In genomic region chr9:121281614-121282291, GRCh38 we compare ENCODE assay signal across 3 cellular contexts.
TF ChIP-seq lines count a peak whose summit lies in the region.

No MANE protein-coding gene starts in this region.

TF ChIP-seq in SK-N-SH, 30 proteins besides CTCF, POLR2A, EP300 and RAD21 (continued from another document):
- no peak for TF ChIP-seq TAF1 (IDR thresholded peaks at IDR 0.05; ENCODE audit: borderline replicate concordance, low read depth, low read length)
- TF ChIP-seq FOXJ3 (CRISPR knock-in tag; IDR thresholded peaks at IDR 0.05) = no peak
- 0 out of 2 replicates have a peak, but pooled peaks have one; percentile 36 for TF ChIP-seq RXRA (IDR thresholded peaks at IDR 0.05; ENCODE audit: borderline replicate concordance, low read depth)
- TF ChIP-seq, protein P1, sequence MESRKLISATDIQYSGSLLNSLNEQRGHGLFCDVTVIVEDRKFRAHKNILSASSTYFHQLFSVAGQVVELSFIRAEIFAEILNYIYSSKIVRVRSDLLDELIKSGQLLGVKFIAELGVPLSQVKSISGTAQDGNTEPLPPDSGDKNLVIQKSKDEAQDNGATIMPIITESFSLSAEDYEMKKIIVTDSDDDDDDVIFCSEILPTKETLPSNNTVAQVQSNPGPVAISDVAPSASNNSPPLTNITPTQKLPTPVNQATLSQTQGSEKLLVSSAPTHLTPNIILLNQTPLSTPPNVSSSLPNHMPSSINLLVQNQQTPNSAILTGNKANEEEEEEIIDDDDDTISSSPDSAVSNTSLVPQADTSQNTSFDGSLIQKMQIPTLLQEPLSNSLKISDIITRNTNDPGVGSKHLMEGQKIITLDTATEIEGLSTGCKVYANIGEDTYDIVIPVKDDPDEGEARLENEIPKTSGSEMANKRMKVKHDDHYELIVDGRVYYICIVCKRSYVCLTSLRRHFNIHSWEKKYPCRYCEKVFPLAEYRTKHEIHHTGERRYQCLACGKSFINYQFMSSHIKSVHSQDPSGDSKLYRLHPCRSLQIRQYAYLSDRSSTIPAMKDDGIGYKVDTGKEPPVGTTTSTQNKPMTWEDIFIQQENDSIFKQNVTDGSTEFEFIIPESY (IDR thresholded peaks at IDR 0.05; ENCODE audit: borderline replicate concordance, low read depth) = no peak
- TF ChIP-seq PBX3 (IDR thresholded peaks at IDR 0.05) = no peak; the same call in 1 of the 2 replicates
- TF ChIP-seq MXI1 (IDR thresholded peaks at IDR 0.05; ENCODE audit: low read depth, low read length) = no peak
- TF ChIP-seq FOSL2 (IDR thresholded peaks at IDR 0.05; ENCODE audit: borderline replicate concordance, low read depth) = peak; percentile 83
- TF ChIP-seq RCOR1 (IDR thresholded peaks at IDR 0.05; ENCODE audit: low read length) = no peak
- TF ChIP-seq EZH2phosphoT487 (IDR thresholded peaks at IDR 0.05; ENCODE audit: borderline replicate concordance, low read depth) = no peak
- no peak for TF ChIP-seq ELF1 (IDR thresholded peaks at IDR 0.05)
- no peak for TF ChIP-seq NRF1 (IDR thresholded peaks at IDR 0.05; ENCODE audit: low read depth, low read length)
- TF ChIP-seq YY1 (IDR thresholded peaks at IDR 0.05; ENCODE audit: low read depth) = no peak
- no peak for TF ChIP-seq RFX5 (IDR thresholded peaks at IDR 0.05; ENCODE audit: low read length)

TF ChIP-seq in SK-N-SH treated with all-trans-retinoic acid at 6 μM for 48 hours, 23 proteins besides CTCF, POLR2A, EP300 and RAD21 (continued from another document):
- no peak for TF ChIP-seq POU6F1 (CRISPR knock-in tag; IDR thresholded peaks at IDR 0.05; ENCODE audit: borderline replicate concordance, low read depth)

TF ChIP-seq in HepG2, 621 proteins besides CTCF, POLR2A, EP300 and RAD21 (continued from another document and continues in another):
- TF ChIP-seq, protein P2, sequence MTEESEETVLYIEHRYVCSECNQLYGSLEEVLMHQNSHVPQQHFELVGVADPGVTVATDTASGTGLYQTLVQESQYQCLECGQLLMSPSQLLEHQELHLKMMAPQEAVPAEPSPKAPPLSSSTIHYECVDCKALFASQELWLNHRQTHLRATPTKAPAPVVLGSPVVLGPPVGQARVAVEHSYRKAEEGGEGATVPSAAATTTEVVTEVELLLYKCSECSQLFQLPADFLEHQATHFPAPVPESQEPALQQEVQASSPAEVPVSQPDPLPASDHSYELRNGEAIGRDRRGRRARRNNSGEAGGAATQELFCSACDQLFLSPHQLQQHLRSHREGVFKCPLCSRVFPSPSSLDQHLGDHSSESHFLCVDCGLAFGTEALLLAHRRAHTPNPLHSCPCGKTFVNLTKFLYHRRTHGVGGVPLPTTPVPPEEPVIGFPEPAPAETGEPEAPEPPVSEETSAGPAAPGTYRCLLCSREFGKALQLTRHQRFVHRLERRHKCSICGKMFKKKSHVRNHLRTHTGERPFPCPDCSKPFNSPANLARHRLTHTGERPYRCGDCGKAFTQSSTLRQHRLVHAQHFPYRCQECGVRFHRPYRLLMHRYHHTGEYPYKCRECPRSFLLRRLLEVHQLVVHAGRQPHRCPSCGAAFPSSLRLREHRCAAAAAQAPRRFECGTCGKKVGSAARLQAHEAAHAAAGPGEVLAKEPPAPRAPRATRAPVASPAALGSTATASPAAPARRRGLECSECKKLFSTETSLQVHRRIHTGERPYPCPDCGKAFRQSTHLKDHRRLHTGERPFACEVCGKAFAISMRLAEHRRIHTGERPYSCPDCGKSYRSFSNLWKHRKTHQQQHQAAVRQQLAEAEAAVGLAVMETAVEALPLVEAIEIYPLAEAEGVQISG (CRISPR knock-in tag; IDR thresholded peaks at IDR 0.05) = no peak
- peak; percentile 53; the same call in 1 of the 2 replicates for TF ChIP-seq ZBTB38 (CRISPR knock-in tag; IDR thresholded peaks at IDR 0.05)
- no peak for TF ChIP-seq ZNF280B (CRISPR knock-in tag; IDR thresholded peaks at IDR 0.05; ENCODE audit: borderline replicate concordance)
- TF ChIP-seq, protein P3, sequence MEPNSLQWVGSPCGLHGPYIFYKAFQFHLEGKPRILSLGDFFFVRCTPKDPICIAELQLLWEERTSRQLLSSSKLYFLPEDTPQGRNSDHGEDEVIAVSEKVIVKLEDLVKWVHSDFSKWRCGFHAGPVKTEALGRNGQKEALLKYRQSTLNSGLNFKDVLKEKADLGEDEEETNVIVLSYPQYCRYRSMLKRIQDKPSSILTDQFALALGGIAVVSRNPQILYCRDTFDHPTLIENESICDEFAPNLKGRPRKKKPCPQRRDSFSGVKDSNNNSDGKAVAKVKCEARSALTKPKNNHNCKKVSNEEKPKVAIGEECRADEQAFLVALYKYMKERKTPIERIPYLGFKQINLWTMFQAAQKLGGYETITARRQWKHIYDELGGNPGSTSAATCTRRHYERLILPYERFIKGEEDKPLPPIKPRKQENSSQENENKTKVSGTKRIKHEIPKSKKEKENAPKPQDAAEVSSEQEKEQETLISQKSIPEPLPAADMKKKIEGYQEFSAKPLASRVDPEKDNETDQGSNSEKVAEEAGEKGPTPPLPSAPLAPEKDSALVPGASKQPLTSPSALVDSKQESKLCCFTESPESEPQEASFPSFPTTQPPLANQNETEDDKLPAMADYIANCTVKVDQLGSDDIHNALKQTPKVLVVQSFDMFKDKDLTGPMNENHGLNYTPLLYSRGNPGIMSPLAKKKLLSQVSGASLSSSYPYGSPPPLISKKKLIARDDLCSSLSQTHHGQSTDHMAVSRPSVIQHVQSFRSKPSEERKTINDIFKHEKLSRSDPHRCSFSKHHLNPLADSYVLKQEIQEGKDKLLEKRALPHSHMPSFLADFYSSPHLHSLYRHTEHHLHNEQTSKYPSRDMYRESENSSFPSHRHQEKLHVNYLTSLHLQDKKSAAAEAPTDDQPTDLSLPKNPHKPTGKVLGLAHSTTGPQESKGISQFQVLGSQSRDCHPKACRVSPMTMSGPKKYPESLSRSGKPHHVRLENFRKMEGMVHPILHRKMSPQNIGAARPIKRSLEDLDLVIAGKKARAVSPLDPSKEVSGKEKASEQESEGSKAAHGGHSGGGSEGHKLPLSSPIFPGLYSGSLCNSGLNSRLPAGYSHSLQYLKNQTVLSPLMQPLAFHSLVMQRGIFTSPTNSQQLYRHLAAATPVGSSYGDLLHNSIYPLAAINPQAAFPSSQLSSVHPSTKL (CRISPR knock-in tag; IDR thresholded peaks at IDR 0.05) = peak; percentile 86
- no peak for TF ChIP-seq SIN3A (IDR thresholded peaks at IDR 0.05; ENCODE audit: borderline replicate concordance, low read depth, low read length)
- TF ChIP-seq ZNF496 (CRISPR knock-in tag; IDR thresholded peaks at IDR 0.05; ENCODE audit: insufficient replicate concordance) = no peak
- TF ChIP-seq ZNF556 (CRISPR knock-in tag; IDR thresholded peaks at IDR 0.05; ENCODE audit: borderline replicate concordance) = 0 out of 2 replicates have a peak, but pooled peaks have one; percentile 4
- TF ChIP-seq CREB1 (IDR thresholded peaks at IDR 0.05) = peak; percentile 58; the same call in 1 of the 2 replicates
- TF ChIP-seq CREB1 (CRISPR knock-in tag; IDR thresholded peaks at IDR 0.05) = peak; percentile 39; the same call in 1 of the 2 replicates
- no peak for TF ChIP-seq NKX3-1 (CRISPR knock-in tag; IDR thresholded peaks at IDR 0.05)
- TF ChIP-seq ZNF235 (CRISPR knock-in tag; IDR thresholded peaks at IDR 0.05; ENCODE audit: borderline replicate concordance) = no peak
- no peak for TF ChIP-seq BCLAF1 (IDR thresholded peaks at IDR 0.05)
- peak; percentile 78 for TF ChIP-seq RARA (CRISPR knock-in tag; IDR thresholded peaks at IDR 0.05)
- 0 out of 2 replicates have a peak, but pooled peaks have one; percentile 2 for TF ChIP-seq POLR2G (IDR thresholded peaks at IDR 0.05; ENCODE audit: low read depth, low read length)
- TF ChIP-seq ZNF343 (CRISPR knock-in tag; IDR thresholded peaks at IDR 0.05) = no peak
- peak; percentile 68 for TF ChIP-seq SOX5 (CRISPR knock-in tag; IDR thresholded peaks at IDR 0.05; ENCODE audit: borderline replicate concordance)
- no peak for TF ChIP-seq ATF6 (CRISPR knock-in tag; conservative IDR thresholded peaks at IDR 0.05)
- TF ChIP-seq RBAK (CRISPR knock-in tag; IDR thresholded peaks at IDR 0.05) = no peak
- TF ChIP-seq ZBTB21 (CRISPR knock-in tag; IDR thresholded peaks at IDR 0.05) = no peak
- no peak for TF ChIP-seq SNAPC5 (CRISPR knock-in tag; IDR thresholded peaks at IDR 0.05; ENCODE audit: borderline replicate concordance)
- no peak for TF ChIP-seq MBNL3 (CRISPR knock-in tag; conservative IDR thresholded peaks at IDR 0.05)
- TF ChIP-seq NFIC (IDR thresholded peaks at IDR 0.05; ENCODE audit: low read length) = peak; percentile 19; the same call in 1 of the 2 replicates
- TF ChIP-seq TEAD3 (CRISPR knock-in tag; optimal IDR thresholded peaks at IDR 0.05; ENCODE audit: borderline replicate concordance) = peak; percentile 30
- peak; percentile 83 for TF ChIP-seq ZNF687 (CRISPR knock-in tag; IDR thresholded peaks at IDR 0.05)
- peak; percentile 61; the same call in 1 of the 2 replicates for TF ChIP-seq ETV5 (CRISPR knock-in tag; IDR thresholded peaks at IDR 0.05; ENCODE audit: borderline replicate concordance)
- no peak for TF ChIP-seq ZNF562 (CRISPR knock-in tag; IDR thresholded peaks at IDR 0.05; ENCODE audit: borderline replicate concordance)
- TF ChIP-seq MLX (CRISPR knock-in tag; IDR thresholded peaks at IDR 0.05) = peak; percentile 52
